ENCODE assay signal across 23 cellular contexts in genomic region chr11:69716891-69717747, GRCh38. TPM values are rescaled to one million over a fixed set of nuclear protein-coding genes. Genes with fewer than 3 reads are reported as not detected.
"Had no signal": no experiment of that assay in that cellular context is flagged by ENCODE, and none has a peak within 500 bp of the region (broad histone marks: within the 10 kb centered on the region; RNA-seq: fewer than 3 reads in every experiment).

No MANE protein-coding gene starts in this region.

- H3K27ac ChIP-seq: coronary artery, dorsolateral prefrontal cortex, gastrocnemius medialis, heart right ventricle, left ventricle myocardium inferior, lower lobe of right lung, neutrophil, right atrium auricular region, testis, tibial nerve, upper lobe of right lung had no signal

- H3K27ac Mint-ChIP-seq: memory B cell, nephron progenitor cell had no signal

- H3K4me3 Mint-ChIP-seq: memory B cell, nephron progenitor cell had no signal

- ATAC-seq: gastrocnemius medialis, lower lobe of right lung, upper lobe of right lung had no signal

- H3K9me3 ChIP-seq: gastrocnemius medialis, heart right ventricle, left ventricle myocardium inferior, lower lobe of right lung, neutrophil, right atrium auricular region, testis, tibial nerve, upper lobe of right lung had no signal

- H3K9me3 Mint-ChIP-seq: nephron progenitor cell had no signal

- H3K36me3 Mint-ChIP-seq: memory B cell had no signal

- H3K4me1 ChIP-seq: gastrocnemius medialis, lower lobe of right lung, right atrium auricular region, upper lobe of right lung had no signal

- DNase-seq: central memory CD4-positive, alpha-beta T cell; dorsolateral prefrontal cortex; effector CD8-positive, alpha-beta T cell; gastrocnemius medialis; left ventricle myocardium inferior; lower lobe of right lung; midbrain; small intestine; stimulated activated CD4-positive, alpha-beta T cell treated with anti-CD3 and anti-CD28 coated beads, Interleukin-12 subunit alpha, Interleukin-12 subunit beta, amount 100 ng/mL, for 4 hours; stimulated activated CD4-positive, alpha-beta T cell treated with anti-CD3 and anti-CD28 coated beads, Interleukin-2, amount 100 ng/mL, for 48 hours; upper lobe of right lung had no signal

- H3K27me3 ChIP-seq: right atrium auricular region, testis had no signal

- H3K36me3 ChIP-seq: gastrocnemius medialis, heart right ventricle, left ventricle myocardium inferior, lower lobe of right lung, neutrophil, right atrium auricular region, tibial nerve, upper lobe of right lung had no signal

- H3K4me3 ChIP-seq: coronary artery, dorsolateral prefrontal cortex, gastrocnemius medialis, heart right ventricle, left ventricle myocardium inferior, lower lobe of right lung, right atrium auricular region, testis, tibial nerve, upper lobe of right lung had no signal

RNA-seq across cellular contexts. Expression of gene FGF19, which starts 13.3 kb away (rescaled TPM):
- total RNA-seq: chondrocyte, dorsolateral prefrontal cortex, fibroblast of lung, gastrocnemius medialis, heart right ventricle, left ventricle myocardium inferior, lower lobe of right lung, osteocyte, right atrium auricular region, tibial nerve, upper lobe of right lung had no signal
- polyA plus RNA-seq: esophagus, fibroblast of lung, heart right ventricle had no signal

RNA-seq across cellular contexts. Expression of gene FGF4, which starts 58.0 kb away (rescaled TPM):
- total RNA-seq: chondrocyte, dorsolateral prefrontal cortex, fibroblast of lung, gastrocnemius medialis, heart right ventricle, left ventricle myocardium inferior, lower lobe of right lung, right atrium auricular region, upper lobe of right lung had no signal
- polyA plus RNA-seq: esophagus, fibroblast of lung, heart right ventricle had no signal
